ENCODE assay signal across 12 cellular contexts in genomic region chr20:37968726-37969401, GRCh38.
DNase-seq lines count a peak whose midpoint lies in the region; ATAC-seq and TF ChIP-seq lines count a peak whose summit lies in the region.
"Had no signal": no experiment of that assay in that cellular context is flagged by ENCODE, and none has a peak within 500 bp of the region (broad histone marks: within the 10 kb centered on the region; RNA-seq: fewer than 3 reads in every experiment).

No MANE protein-coding gene starts in this region.

- H3K36me3 ChIP-seq in A673 (ENCODE audit: insufficient read depth, low read length, poor library complexity, severe bottlenecking), result no peaks in the 10 kb centered on the region
- no peaks in the 10 kb centered on the region for H3K36me3 ChIP-seq in brain microvascular endothelial cell (replicated peaks)
- H3K36me3 ChIP-seq: spleen had no signal

- H3K9me3 ChIP-seq in A673 (ENCODE audit: low read depth, low read length, poor library complexity, severe bottlenecking), result no peaks in the 10 kb centered on the region

- no peaks in the 10 kb centered on the region for H3K4me1 Mint-ChIP-seq in activated T-cell treated with anti-CD3 and anti-CD28 coated beads, Interleukin-2, amount 50 U/mL, for 4 hours (ENCODE audit: low read depth)

- H3K27ac ChIP-seq in A673 (ENCODE audit: low read depth, low read length, poor library complexity, severe bottlenecking) (no peak overlapping the region), brain microvascular endothelial cell (no peak overlapping the region)
- H3K27ac ChIP-seq: spleen had no signal

- CTCF ChIA-PET in A673 (lab: Charles Lee), result no interaction called here

- no peaks in the 10 kb centered on the region for H3K27me3 ChIP-seq in A673 (replicated peaks; ENCODE audit: insufficient read depth, low read depth, low read length, poor library complexity)
- H3K27me3 ChIP-seq in brain microvascular endothelial cell (replicated peaks), result peaks cover 6% of the 10 kb centered on the region
- H3K27me3 ChIP-seq: spleen had no signal

- no peak for ATAC-seq in activated T-cell treated with anti-CD3 and anti-CD28 coated beads, Interleukin-2, amount 50 U/mL, for 4 hours
- no peak for ATAC-seq in HG03045 (IDR thresholded peaks at IDR 0.05; ENCODE audit: unreplicated experiment)
- ATAC-seq: activated CD4-positive, CD25-positive, alpha-beta regulatory T cell treated with anti-CD3 and anti-CD28 coated beads, Interleukin-2, amount 50 U/mL, for 24 hours had no signal

- no TSS peak for BruUV-seq in A673 (replicated peaks; lab: Mats Ljungman, UMichigan)

- H3K27me3 Mint-ChIP-seq in activated T-cell treated with anti-CD3 and anti-CD28 coated beads, Interleukin-2, amount 50 U/mL, for 4 hours (ENCODE audit: low read depth), result peaks cover 3% of the 10 kb centered on the region

- TF ChIP-seq CTCF in A673 (conservative IDR thresholded peaks at IDR 0.05; ENCODE audit: low read depth, low read length) (no peak), brain microvascular endothelial cell (IDR thresholded peaks at IDR 0.05; ENCODE audit: low read depth, low read length, missing control alignments) (no peak)

- POLR2A ChIA-PET in A673 (lab: Charles Lee; ENCODE audit: low non-redundant PET), result no interaction called here

- H3K4me3 Mint-ChIP-seq in activated T-cell treated with anti-CD3 and anti-CD28 coated beads, Interleukin-2, amount 50 U/mL, for 4 hours, result no peak overlapping the region

- peaks cover 41% of the 10 kb centered on the region for H3K9me3 Mint-ChIP-seq in activated T-cell treated with anti-CD3 and anti-CD28 coated beads, Interleukin-2, amount 50 U/mL, for 4 hours

- H3K36me3 Mint-ChIP-seq in activated T-cell treated with anti-CD3 and anti-CD28 coated beads, Interleukin-2, amount 50 U/mL, for 4 hours (ENCODE audit: insufficient read depth), result peaks cover 20% of the 10 kb centered on the region

- in situ Hi-C loops in brain microvascular endothelial cell (cut with HindIII; ENCODE audit: low pct_ligation_motif_present, low sequenced_read_pairs), result no loop called here

- peaks cover 11% of the 10 kb centered on the region for H3K4me1 ChIP-seq in A673 (ENCODE audit: insufficient read depth, low read length, poor library complexity, severe bottlenecking)
- H3K4me1 ChIP-seq: spleen had no signal

- DNase-seq in A673 (ENCODE audit: low spot score), result peak; percentile 74
- peak; percentile 30 for DNase-seq in HCEC 1CT
- peak; percentile 15 for DNase-seq in NCI-H460 (ENCODE audit: extremely low read depth, low read depth)
- peak; percentile 21 for DNase-seq in brain microvascular endothelial cell
- DNase-seq in activated T-cell treated with anti-CD3 and anti-CD28 coated beads, Interleukin-2, amount 50 U/mL, for 4 hours, result no peak
- no peak for DNase-seq in UCSD-AML1 (lab: John Stamatoyannopoulos, UW; ENCODE audit: unreplicated experiment)
- no peak for DNase-seq in inferior parietal cortex (ENCODE audit: extremely low spot score)
- DNase-seq: activated naive CD4-positive, alpha-beta T cell treated with Interleukin-2 at 50 U/mL for 16 hours; NCI-H446; spleen had no signal

- H3K4me3 ChIP-seq in A673 (ENCODE audit: low read depth, low read length, poor library complexity, severe bottlenecking) (no peak overlapping the region), brain microvascular endothelial cell (ENCODE audit: low read depth, low read length) (no peak overlapping the region)
- H3K4me3 ChIP-seq: spleen had no signal

- intact Hi-C loops in A673 (cut with micrococcal nuclease; ENCODE audit: unreplicated experiment), result no loop called here

Comparison
In these comparisons a context has a peak if more than half of its experiments do, and no peak if none do; other contexts are left out.
1. DNase-seq: peak in A673 (single experiment), HCEC 1CT (single experiment), NCI-H460 (single experiment) and brain microvascular endothelial cell (single experiment); none in activated T-cell treated with anti-CD3 and anti-CD28 coated beads, Interleukin-2, amount 50 U/mL, for 4 hours (single experiment), UCSD-AML1 (single experiment) and inferior parietal cortex (single experiment).